In genomic region chr17:51734462-51734861, GRCh38 we compare ENCODE assay signal across 11 cellular contexts.
DNase-seq lines count a peak whose midpoint lies in the region; ATAC-seq, FAIRE-seq and TF ChIP-seq lines count a peak whose summit lies in the region.
"Had no signal": no experiment of that assay in that cellular context is flagged by ENCODE, and none has a peak within 500 bp of the region (broad histone marks: within the 10 kb centered on the region; RNA-seq: fewer than 3 reads in every experiment).

No MANE protein-coding gene starts in this region.

- peak; percentile 48 for TF ChIP-seq CTCF in D721Med (IDR thresholded peaks at IDR 0.05; ENCODE audit: insufficient read depth, missing control alignments)
- peak; percentile 21 for TF ChIP-seq CTCF in GM20000 (IDR thresholded peaks at IDR 0.05; ENCODE audit: extremely low read depth, missing control alignments)
- TF ChIP-seq CTCF in VCaP (conservative IDR thresholded peaks at IDR 0.05), result peak; percentile 53
- peak; percentile 36 for TF ChIP-seq CTCF in kidney (IDR thresholded peaks at IDR 0.05; ENCODE audit: borderline replicate concordance, extremely low read depth, insufficient read depth)

- intact Hi-C loops in kidney (cut with DNase I), result no loop called here

- ATAC-seq in HG03460 (IDR thresholded peaks at IDR 0.05; ENCODE audit: unreplicated experiment) (no peak), GM21360 (IDR thresholded peaks at IDR 0.05; ENCODE audit: unreplicated experiment) (no peak), HG03378 (IDR thresholded peaks at IDR 0.05; ENCODE audit: unreplicated experiment) (no peak), HG03571 (IDR thresholded peaks at IDR 0.05; ENCODE audit: unreplicated experiment) (no peak)
- ATAC-seq: sciatic nerve had no signal

- no peaks in the 10 kb centered on the region for H3K4me1 ChIP-seq in kidney (ENCODE audit: control insufficient read depth in 1 of 2, insufficient read depth in 1 of 2, low read depth in 1 of 2, low read length in 2 of 2)

- H3K9ac ChIP-seq in kidney (ENCODE audit: low read length in 2 of 2), result no peak overlapping the region

- FAIRE-seq in D721Med (lab: Jason Lieb, UNC), result no peak
- no peak for FAIRE-seq in kidney (lab: Jason Lieb, UNC)

- H3K27ac ChIP-seq in VCaP (no peak overlapping the region), kidney (ENCODE audit: low read depth in 2 of 2, low read length in 2 of 2) (no peak overlapping the region)

- no peaks in the 10 kb centered on the region for H3K9me3 ChIP-seq in kidney (ENCODE audit: control insufficient read depth in 1 of 2, low read length in 2 of 2)

- H3K36me3 ChIP-seq in kidney (ENCODE audit: control insufficient read depth in 1 of 2, insufficient read depth in 2 of 2, low read length in 2 of 2), result no peaks in the 10 kb centered on the region

- DNase-seq in D721Med (ENCODE audit: insufficient read length, low spot score) (no peak), GM20000 (ENCODE audit: low spot score) (peak; percentile 5), kidney (no peak)
- DNase-seq: GDM1; stimulated activated naive B cell treated with anti-CD40 and anti-IgM and Interleukin-4, amounts not matched to agents 10 μg/mL and 1 μg/mL and 100 μg/mL, for 72 hours had no signal

- H3K4me3 ChIP-seq in kidney (ENCODE audit: low read length in 2 of 2), result no peak overlapping the region
